Comparison of ENCODE assay signal across 17 cellular contexts in the genomic region with DNA sequence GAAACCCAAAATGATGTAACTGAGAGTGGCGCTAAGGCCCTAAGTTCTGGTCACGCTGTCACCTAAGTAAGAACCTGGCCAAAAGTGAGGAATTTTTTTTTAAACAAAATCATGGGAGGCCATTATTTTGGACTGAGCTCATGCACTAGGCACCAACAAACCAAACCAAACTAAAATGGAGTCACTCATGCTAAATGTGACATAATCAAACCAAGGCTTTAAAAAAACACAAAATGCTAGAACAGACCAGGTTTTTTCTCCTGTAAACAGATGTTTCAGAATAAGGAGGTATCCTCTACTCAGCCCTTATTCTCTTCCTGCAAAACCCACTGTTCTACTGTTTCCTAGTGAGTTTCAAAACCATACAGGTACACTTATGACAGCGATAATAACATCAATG. TPM values are rescaled to one million over a fixed set of nuclear protein-coding genes. Genes with fewer than 3 reads are reported as not detected.
DNase-seq lines count a peak whose midpoint lies in the region; TF ChIP-seq lines count a peak whose summit lies in the region.
"Had no signal": no experiment of that assay in that cellular context is flagged by ENCODE, and none has a peak within 500 bp of the region (broad histone marks: within the 10 kb centered on the region; RNA-seq: fewer than 3 reads in every experiment).

No MANE protein-coding gene starts in this region.

- H3K27me3 ChIP-seq in mammary epithelial cell (ENCODE audit: insufficient read depth, low read length): no peaks in the 10 kb centered on the region
- no peaks in the 10 kb centered on the region for H3K27me3 ChIP-seq in OCI-LY1 (ENCODE audit: insufficient read depth, low read length)
- H3K27me3 ChIP-seq in stomach smooth muscle (ENCODE audit: control insufficient read depth in 1 of 2, insufficient read depth in 2 of 2, low read length in 2 of 2): no peaks in the 10 kb centered on the region
- no peaks in the 10 kb centered on the region for H3K27me3 ChIP-seq in ovary

- dilution Hi-C loops in mammary epithelial cell (cut with HindIII; ENCODE audit: low sequenced_read_pairs): no loop called here

- H3K27ac ChIP-seq in mammary epithelial cell (ENCODE audit: insufficient read depth, low read depth, low read length) (no peak overlapping the region), OCI-LY1 (ENCODE audit: low read depth, low read length, poor library complexity, severe bottlenecking) (no peak overlapping the region), cingulate gyrus (ENCODE audit: low read depth, low read length) (peak overlapping the region; percentile 94), stomach smooth muscle (ENCODE audit: low read length) (peak overlapping the region; percentile 94), ovary (no peak overlapping the region)

- TF ChIP-seq EP300 in ovary (IDR thresholded peaks at IDR 0.05): no peak

- POLR2A ChIA-PET in MCF 10A (lab: Yijun Ruan, JAX): interaction anchor here (0.9 to 2.5 kb wide), 7 partner anchors 10 to 134 kb away, joined by 3 to 55 read pairs (median 6); partner anchors contain the start of genes MTCH1 and PPIL1

- peaks cover 7% of the 10 kb centered on the region for H3K36me3 Mint-ChIP-seq in MCF 10A (ENCODE audit: insufficient read depth, unreplicated experiment)

- TF ChIP-seq CTCF in mammary epithelial cell (conservative IDR thresholded peaks at IDR 0.05 in 1 of 2, IDR thresholded peaks at IDR 0.05 in 1 of 2; ENCODE audit: extremely low read depth in 1 of 2, insufficient read depth in 1 of 2, low read depth in 1 of 2, low read length in 2 of 2) (no peak), MCF 10A (IDR thresholded peaks at IDR 0.05; ENCODE audit: unreplicated experiment) (no peak), OCI-LY1 (IDR thresholded peaks at IDR 0.05; ENCODE audit: low read length) (no peak), ovary (IDR thresholded peaks at IDR 0.05) (no peak)

- H3K36me3 ChIP-seq in mammary epithelial cell (ENCODE audit: insufficient read depth, low read length) (no peaks in the 10 kb centered on the region), OCI-LY1 (ENCODE audit: insufficient read depth, low read length) (peaks cover 8% of the 10 kb centered on the region), stomach smooth muscle (ENCODE audit: control insufficient read depth in 2 of 2, insufficient read depth in 2 of 2, low read length in 2 of 2) (no peaks in the 10 kb centered on the region), ovary (no peaks in the 10 kb centered on the region)

- no peak overlapping the region for H3K4me3 Mint-ChIP-seq in MCF 10A (ENCODE audit: unreplicated experiment)

- H4K20me1 ChIP-seq in mammary epithelial cell (ENCODE audit: insufficient read depth, low read length) (no peaks in the 10 kb centered on the region), OCI-LY1 (ENCODE audit: insufficient read depth, low read length) (no peaks in the 10 kb centered on the region)

- no peak for DNase-seq in mammary epithelial cell
- no peak for DNase-seq in MCF 10A (ENCODE audit: unreplicated experiment)
- no peak for DNase-seq in cardiac septum (ENCODE audit: low spot score)
- no peak for DNase-seq in ovary
- DNase-seq in NCI-H2107 (lab: John Stamatoyannopoulos, UW): no peak
- DNase-seq: activated gamma-delta T cell, cortex of kidney, hypothalamus, kidney, NCI-H1930, NCI-H510A, SHP77 treated with DMSO at 0.1 percent for 48 hours, trophoblast cell had no signal

- H3K4me2 ChIP-seq in mammary epithelial cell (ENCODE audit: insufficient read depth, low read depth, low read length) (no peak overlapping the region), OCI-LY1 (ENCODE audit: low read length) (no peak overlapping the region)

- peaks cover 10% of the 10 kb centered on the region for H3K4me1 ChIP-seq in mammary epithelial cell (ENCODE audit: insufficient read depth, low read length)
- peaks cover 23% of the 10 kb centered on the region for H3K4me1 ChIP-seq in OCI-LY1 (ENCODE audit: insufficient read depth, low read length, severe bottlenecking)
- peaks cover 7% of the 10 kb centered on the region for H3K4me1 ChIP-seq in stomach smooth muscle (ENCODE audit: control insufficient read depth, insufficient read depth, low read length)
- H3K4me1 ChIP-seq in ovary (ENCODE audit: insufficient read depth): peaks cover 3% of the 10 kb centered on the region

- 93% methylated on average over 3 of the region's 3 CpGs for WGBS in mammary epithelial cell (ENCODE audit: low coverage, missing lambda C conversion rate)
- WGBS in ovary, 3 donors: 96 to 100% (median 97%) methylated on average over 3 of the region's 3 CpGs

- no peaks in the 10 kb centered on the region for H3K27me3 Mint-ChIP-seq in MCF 10A (ENCODE audit: insufficient read depth, unreplicated experiment)
- H3K27me3 Mint-ChIP-seq: memory B cell had no signal

- no peaks in the 10 kb centered on the region for H3K9me2 ChIP-seq in OCI-LY1 (ENCODE audit: low read depth, low read length)

- intact Hi-C loops in mammary epithelial cell (cut with micrococcal nuclease) (loop anchor here (1.0 kb wide), 6 partner anchors 28 to 326 kb away; no protein-coding TSS in a partner anchor), MCF 10A (cut with micrococcal nuclease) (loop anchor here (1.0 to 10.0 kb wide), 5 partner anchors 102 to 330 kb away; partner anchors contain the start of gene MTCH1), cardiac septum (cut with DNase I) (loop anchor here (2.0 to 10.0 kb wide), 3 partner anchors 96 to 290 kb away; partner anchors contain the start of gene PIM1), ovary (cut with DNase I) (loop anchor here (5.0 to 10.0 kb wide), 4 partner anchors 88 to 320 kb away; partner anchors contain the start of gene MTCH1 (in 2 of the 4))

- peak overlapping the region; percentile 100 for H2AFZ ChIP-seq in mammary epithelial cell (ENCODE audit: low read depth, low read length)
- 0 out of 2 replicates have a peak overlapping the region, but pooled peaks have one; percentile 97 for H2AFZ ChIP-seq in OCI-LY1 (ENCODE audit: low read length)

- peaks cover 21% of the 10 kb centered on the region for H3K79me2 ChIP-seq in mammary epithelial cell (ENCODE audit: insufficient read depth, low read length)
- H3K79me2 ChIP-seq in OCI-LY1 (ENCODE audit: insufficient read depth, low read length): peaks cover 23% of the 10 kb centered on the region

- TF ChIP-seq POLR2A in ovary (IDR thresholded peaks at IDR 0.05): no peak

- H3K9me3 Mint-ChIP-seq in MCF 10A (ENCODE audit: unreplicated experiment): no peaks in the 10 kb centered on the region
- H3K9me3 Mint-ChIP-seq: memory B cell had no signal

- in situ Hi-C loops in mammary epithelial cell (cut with MboI; ENCODE audit: low sequenced_read_pairs in 2 of 2): loop anchor here (10.0 to 25.0 kb wide), 2 partner anchors 100 to 328 kb away; partner anchors contain the start of gene MTCH1 (in 1 of the 2)

- peaks cover 16% of the 10 kb centered on the region for H3K4me1 Mint-ChIP-seq in MCF 10A (ENCODE audit: insufficient read depth, unreplicated experiment)

- no peak overlapping the region for H3K27ac Mint-ChIP-seq in MCF 10A (ENCODE audit: low read depth, unreplicated experiment)

- BruUV-seq in mammary epithelial cell (replicated peaks; lab: Mats Ljungman, UMichigan) (no TSS peak), MCF 10A (replicated peaks; lab: Mats Ljungman, UMichigan) (no TSS peak)

- H3F3A ChIP-seq in OCI-LY1 (ENCODE audit: insufficient read depth, low read length): no peaks in the 10 kb centered on the region

- H3K4me3 ChIP-seq in mammary epithelial cell (replicated peaks in 1 of 3; ENCODE audit: insufficient read depth in 1 of 3, low read depth in 2 of 3, low read length in 3 of 3) (no peak overlapping the region), OCI-LY1 (ENCODE audit: low read depth, low read length, poor library complexity, severe bottlenecking) (no peak overlapping the region), stomach smooth muscle (ENCODE audit: low read length in 2 of 2) (no peak overlapping the region), ovary (no peak overlapping the region)

- H3K9me3 ChIP-seq in mammary epithelial cell (replicated peaks; ENCODE audit: insufficient read depth, low read length) (no peaks in the 10 kb centered on the region), OCI-LY1 (ENCODE audit: low read length) (no peaks in the 10 kb centered on the region), stomach smooth muscle (ENCODE audit: control insufficient read depth in 2 of 2, low read length in 2 of 2) (no peaks in the 10 kb centered on the region), ovary (no peaks in the 10 kb centered on the region)

- CTCF ChIA-PET in mammary epithelial cell (lab: Charles Lee; ENCODE audit: low non-redundant PET): interaction anchor here (1.5 kb wide), 1 partner anchor 133 kb away, joined by 10 read pairs; no protein-coding TSS in a partner anchor
- CTCF ChIA-PET in MCF 10A (lab: Yijun Ruan, JAX): interaction anchor here (0.6 to 6.4 kb wide), 20 partner anchors 9 to 377 kb away, joined by 3 to 59 read pairs (median 4); no protein-coding TSS in a partner anchor

- H3K9ac ChIP-seq in mammary epithelial cell (ENCODE audit: insufficient read depth, low read length): no peak overlapping the region
- H3K9ac ChIP-seq in OCI-LY1 (ENCODE audit: low read length): no peak overlapping the region
- no peak overlapping the region for H3K9ac ChIP-seq in stomach smooth muscle (ENCODE audit: low read length in 2 of 2)

RNA-seq across cellular contexts. Expression of gene C6orf89, which starts 1.1 kb away (rescaled TPM):
- total RNA-seq in mammary epithelial cell (10 to 100 TPM; 34.3 to 42.2 TPM), MCF 10A (2022) (36.9 and 43.1 TPM in 2 replicates), cardiac septum (49.2 TPM), ovary (10 to 100 TPM; 23.1 to 73.8 (median 62.2) TPM)
- polyA plus RNA-seq in mammary epithelial cell (20.7 TPM), ovary (100 to 1,000 TPM in 1 of 2 donors, 10 to 100 TPM in 1; 32.9 to 102 TPM)
- 23.8 TPM for polyA minus RNA-seq in mammary epithelial cell

RNA-seq across cellular contexts. Expression of gene PPIL1, which starts 10.0 kb away (rescaled TPM):
- total RNA-seq in mammary epithelial cell (10 to 100 TPM; 24.0 to 33.5 TPM), MCF 10A (2022) (53.6 and 54.9 TPM in 2 replicates), cardiac septum (24.9 TPM), ovary (10 to 100 TPM; 11.6 to 31.0 (median 21.2) TPM)
- polyA plus RNA-seq in mammary epithelial cell (32.5 TPM), ovary (10 to 100 TPM; 10.7 to 38.4 TPM)
- polyA minus RNA-seq in mammary epithelial cell: 24.9 TPM

RNA-seq across cellular contexts. Expression of gene CPNE5, which starts 45.4 kb away (rescaled TPM):
- total RNA-seq in mammary epithelial cell (under 1 TPM in 1 of 2 donors, not detected in 1; 0.31 TPM), MCF 10A (2022) (not detected in 2 replicates), cardiac septum (6.7 TPM), ovary (10 to 100 TPM in 2 of 7 donors, 1 to 10 TPM in 5; 1.4 to 22.1 (median 7.8) TPM)
- polyA plus RNA-seq in mammary epithelial cell (0.10 TPM), ovary (1 to 10 TPM; 1.8 to 5.3 TPM)
- not detected for polyA minus RNA-seq in mammary epithelial cell

Comparison
In these comparisons a context has a peak if more than half of its experiments do, and no peak if none do; other contexts are left out.
1. H3K27ac ChIP-seq: peak in cingulate gyrus (single experiment) and stomach smooth muscle (single experiment); none in mammary epithelial cell (single experiment), OCI-LY1 (single experiment) and ovary (0 of 2).